Comparison of ENCODE assay signal across 8 cellular contexts in the genomic region with DNA sequence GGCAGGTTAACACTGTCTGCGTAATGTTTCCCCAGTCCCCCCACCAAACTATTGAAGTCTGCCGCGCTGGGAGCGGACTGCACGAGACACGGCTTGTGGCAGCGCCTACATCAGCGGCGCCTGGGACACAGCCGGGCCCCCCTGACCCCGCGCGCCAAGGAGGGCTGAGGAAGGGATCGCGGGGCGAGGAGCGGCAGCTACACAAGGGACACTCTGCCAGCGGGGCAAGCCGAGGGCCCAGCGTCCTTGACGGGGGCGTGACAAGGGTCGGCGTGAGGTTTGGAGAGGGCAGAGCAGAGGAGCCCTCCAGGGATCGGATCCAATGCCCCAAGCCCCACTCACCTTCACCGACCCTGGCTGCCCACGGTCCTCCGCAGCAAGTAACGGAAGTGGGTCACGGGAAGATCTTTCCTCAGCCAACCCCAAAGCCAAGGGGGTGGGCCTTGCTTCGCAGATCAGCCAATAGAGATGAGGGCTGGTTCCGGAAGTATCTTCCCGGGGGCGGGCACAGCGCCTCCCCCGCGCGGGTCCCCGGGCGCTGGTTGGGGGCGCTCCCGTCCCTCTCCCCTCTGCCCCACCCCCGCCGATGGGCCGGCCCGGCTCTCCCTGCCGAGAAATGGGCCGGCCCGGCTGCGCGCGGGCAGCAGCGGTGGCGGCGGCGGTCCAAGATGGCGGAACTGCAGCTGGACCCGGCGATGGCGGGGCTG. TPM values are rescaled to one million over a fixed set of nuclear protein-coding genes. Genes with fewer than 3 reads are reported as not detected.
DNase-seq lines count a peak whose midpoint lies in the region; ATAC-seq and TF ChIP-seq lines count a peak whose summit lies in the region.

ATP5PD (minus strand) TSS at position 387 of the 707 bp plus-strand sequence. CDS start 4,319 bp downstream, outside the sequence.
A gene with protein sequence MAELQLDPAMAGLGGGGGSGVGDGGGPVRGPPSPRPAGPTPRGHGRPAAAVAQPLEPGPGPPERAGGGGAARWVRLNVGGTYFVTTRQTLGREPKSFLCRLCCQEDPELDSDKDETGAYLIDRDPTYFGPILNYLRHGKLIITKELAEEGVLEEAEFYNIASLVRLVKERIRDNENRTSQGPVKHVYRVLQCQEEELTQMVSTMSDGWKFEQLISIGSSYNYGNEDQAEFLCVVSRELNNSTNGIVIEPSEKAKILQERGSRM (plus strand): TSS at position 643 of the 707 bp plus-strand sequence. CDS start 26 bp downstream, at position 669.

- H3K9me3 Mint-ChIP-seq in activated T-helper 2 cell treated with anti-CD3 and anti-CD28 coated beads, Interferon-gamma antibody, Interleukin-2, Interleukin-4, amounts not matched to agents 10 μg/mL and 5 μg/mL and 100 μg/mL, durations not matched to agents 14 hours and 24 hours and 36 hours, result no peaks in the 10 kb centered on the region
- no peaks in the 10 kb centered on the region for H3K9me3 Mint-ChIP-seq in natural killer cell

- H3K4me3 Mint-ChIP-seq in activated T-helper 2 cell treated with anti-CD3 and anti-CD28 coated beads, Interferon-gamma antibody, Interleukin-2, Interleukin-4, amounts not matched to agents 10 μg/mL and 5 μg/mL and 100 μg/mL, durations not matched to agents 14 hours and 24 hours and 36 hours (ENCODE audit: low read depth), result peak within 1 kb of the TSS; percentile 98
- peak within 1 kb of the TSS; percentile 97 for H3K4me3 Mint-ChIP-seq in natural killer cell

- POLR2A ChIA-PET in RWPE1 (lab: Yijun Ruan, JAX; ENCODE audit: low non-redundant PET), result interaction anchor here (0.6 to 0.7 kb wide), 2 partner anchors 27 to 127 kb away, joined by 3 read pairs; no protein-coding TSS in a partner anchor

- peak; percentile 93 to 99 (median 95) for ATAC-seq in natural killer cell

- intact Hi-C loops in activated T-helper 2 cell treated with anti-CD3 and anti-CD28 coated beads, Interferon-gamma antibody, Interleukin-2, Interleukin-4, amounts not matched to agents 10 μg/mL and 5 μg/mL and 100 μg/mL, durations not matched to agents 14 hours and 24 hours and 36 hours (cut with micrococcal nuclease), result loop anchor here (1.0 to 5.0 kb wide), 2 partner anchors 11 to 156 kb away; no protein-coding TSS in a partner anchor
- intact Hi-C loops in natural killer cell (cut with micrococcal nuclease), result loop anchor here (2.0 kb wide), 1 partner anchor 34 kb away; the partner anchor contains the start of gene MRPL58

- H3K4me1 Mint-ChIP-seq in activated T-helper 2 cell treated with anti-CD3 and anti-CD28 coated beads, Interferon-gamma antibody, Interleukin-2, Interleukin-4, amounts not matched to agents 10 μg/mL and 5 μg/mL and 100 μg/mL, durations not matched to agents 14 hours and 24 hours and 36 hours (ENCODE audit: low read depth), result peaks cover 35% of the 10 kb centered on the region
- H3K4me1 Mint-ChIP-seq in natural killer cell, result peaks cover 33 to 34% of the 10 kb centered on the region in 2 donors

- peak within 1 kb of the TSS; percentile 86 for H3K27ac Mint-ChIP-seq in activated T-helper 2 cell treated with anti-CD3 and anti-CD28 coated beads, Interferon-gamma antibody, Interleukin-2, Interleukin-4, amounts not matched to agents 10 μg/mL and 5 μg/mL and 100 μg/mL, durations not matched to agents 14 hours and 24 hours and 36 hours
- peak within 1 kb of the TSS; percentile 94 to 98 for H3K27ac Mint-ChIP-seq in natural killer cell

- DNase-seq in Daoy (ENCODE audit: low read depth) (peak; percentile 98), GOT3 (lab: John Stamatoyannopoulos, UW) (peak; percentile 86), LNCaP clone FGC (ENCODE audit: low read depth) (peak; percentile 90), RWPE1 (ENCODE audit: low spot score) (peak; percentile 98), fibroblast of mammary gland (ENCODE audit: low read depth) (peak; percentile 95), natural killer cell (peak; percentile 92)
- peak; percentile 93 for DNase-seq in activated T-helper 2 cell treated with anti-CD3 and anti-CD28 coated beads, Interferon-gamma antibody, Interleukin-2, Interleukin-4, amounts not matched to agents 10 μg/mL and 5 μg/mL and 100 μg/mL, durations not matched to agents 14 hours and 24 hours and 36 hours (ENCODE audit: low spot score)
- peak; percentile 94 for DNase-seq in stimulated activated naive CD4-positive, alpha-beta T cell treated with Interleukin-2 at 50 U/mL for 16 hours (lab: John Stamatoyannopoulos, UW)

- H3K27ac ChIP-seq in RWPE1, result peak within 1 kb of the TSS; percentile 95

- no peaks in the 10 kb centered on the region for H3K27me3 Mint-ChIP-seq in activated T-helper 2 cell treated with anti-CD3 and anti-CD28 coated beads, Interferon-gamma antibody, Interleukin-2, Interleukin-4, amounts not matched to agents 10 μg/mL and 5 μg/mL and 100 μg/mL, durations not matched to agents 14 hours and 24 hours and 36 hours (ENCODE audit: low read depth)
- H3K27me3 Mint-ChIP-seq in natural killer cell (ENCODE audit: low read depth in 2 of 2), result no peaks in the 10 kb centered on the region

- peaks cover 20% of the 10 kb centered on the region for H3K36me3 Mint-ChIP-seq in activated T-helper 2 cell treated with anti-CD3 and anti-CD28 coated beads, Interferon-gamma antibody, Interleukin-2, Interleukin-4, amounts not matched to agents 10 μg/mL and 5 μg/mL and 100 μg/mL, durations not matched to agents 14 hours and 24 hours and 36 hours (ENCODE audit: low read depth)
- H3K36me3 Mint-ChIP-seq in natural killer cell, result no peaks in the 10 kb centered on the region

- CTCF ChIA-PET in RWPE1 (lab: Yijun Ruan, JAX), result interaction anchor here (0.6 to 0.7 kb wide), 3 partner anchors 117 to 317 kb away, joined by 3 to 4 read pairs (median 3); no protein-coding TSS in a partner anchor

- H3K4me3 ChIP-seq in LNCaP clone FGC (ENCODE audit: low read depth, low read length) (peak within 1 kb of the TSS; percentile 95), fibroblast of mammary gland (ENCODE audit: control insufficient read depth, low read depth, low read length) (peak within 1 kb of the TSS; percentile 96)

- TF ChIP-seq CTCF in LNCaP clone FGC (IDR thresholded peaks at IDR 0.05; ENCODE audit: control insufficient read depth, extremely low read depth, insufficient read depth), result no peak
- TF ChIP-seq CTCF in RWPE1 (conservative IDR thresholded peaks at IDR 0.05; ENCODE audit: low read depth), result no peak
- TF ChIP-seq CTCF in fibroblast of mammary gland (conservative IDR thresholded peaks at IDR 0.05; ENCODE audit: control insufficient read depth, insufficient read depth, low read depth, low read length), result no peak
- no peak for TF ChIP-seq CTCF in natural killer cell (IDR thresholded peaks at IDR 0.05)

RNA-seq across cellular contexts. Expression of gene ATP5PD, which starts in this region (rescaled TPM):
- 453 and 707 TPM in 2 replicates for total RNA-seq in Daoy (2014; rRNA removed; shearing (Covaris generic))
- total RNA-seq in activated T-helper 2 cell treated with anti-CD3 and anti-CD28 coated beads, Interferon-gamma antibody, Interleukin-2, Interleukin-4, amounts not matched to agents 10 μg/mL and 5 μg/mL and 100 μg/mL, durations not matched to agents 14 hours and 24 hours and 36 hours, result 166 and 170 TPM in 2 replicates
- total RNA-seq in natural killer cell, result 10 to 100 TPM; 74.7 to 96.3 (median 75.2) TPM

RNA-seq across cellular contexts. Expression of the second gene that starts in this region (rescaled TPM):
- 17.9 and 19.1 TPM in 2 replicates for total RNA-seq in Daoy (2014; rRNA removed; shearing (Covaris generic))
- total RNA-seq in activated T-helper 2 cell treated with anti-CD3 and anti-CD28 coated beads, Interferon-gamma antibody, Interleukin-2, Interleukin-4, amounts not matched to agents 10 μg/mL and 5 μg/mL and 100 μg/mL, durations not matched to agents 14 hours and 24 hours and 36 hours, result 18.0 and 20.7 TPM in 2 replicates
- 10 to 100 TPM; 17.4 to 27.0 (median 24.7) TPM for total RNA-seq in natural killer cell

Comparison
In these comparisons a context has a peak if more than half of its experiments do, and no peak if none do; other contexts are left out.
1. Peak in every context shown above with its lines: DNase-seq, ATAC-seq, H3K4me3 ChIP-seq and H3K27ac ChIP-seq.